Comparison of ENCODE assay signal across 1 cellular context in the genomic region with DNA sequence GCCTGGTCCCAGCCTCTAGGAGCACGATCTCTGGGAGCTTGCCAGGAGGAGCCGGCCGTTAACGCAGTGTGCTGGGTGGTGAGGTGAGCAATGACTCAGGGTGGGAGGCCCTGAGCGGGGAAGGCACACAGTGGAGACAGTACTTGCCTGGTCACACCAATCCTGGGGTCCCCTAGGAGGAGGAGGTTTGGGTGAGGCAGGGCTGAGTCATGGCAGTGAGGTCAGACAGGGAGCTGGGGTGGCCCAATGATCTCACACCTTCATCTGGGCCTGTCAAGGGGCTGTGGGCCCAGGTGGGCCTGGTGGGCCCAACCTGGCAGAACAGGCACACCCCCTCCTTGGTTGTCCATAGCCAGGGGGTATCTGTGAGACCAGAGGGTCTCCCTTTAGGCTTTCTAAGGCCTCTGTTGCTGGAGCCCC.
TF ChIP-seq lines count a peak whose summit lies in the region.

No MANE protein-coding gene starts in this region.

TF ChIP-seq in GM12878, 131 proteins besides CTCF, POLR2A, EP300 and RAD21 (continued from another document):
- no peak for TF ChIP-seq ZNF24 (IDR thresholded peaks at IDR 0.05)
- TF ChIP-seq NFXL1 (IDR thresholded peaks at IDR 0.05; ENCODE audit: borderline replicate concordance): no peak
- no peak for TF ChIP-seq SREBF2 (IDR thresholded peaks at IDR 0.05; ENCODE audit: low read length)
- TF ChIP-seq POLR2AphosphoS5 (IDR thresholded peaks at IDR 0.05; ENCODE audit: low read length): no peak
- TF ChIP-seq SMAD5 (IDR thresholded peaks at IDR 0.05; ENCODE audit: low read depth): no peak
- TF ChIP-seq, protein P1, sequence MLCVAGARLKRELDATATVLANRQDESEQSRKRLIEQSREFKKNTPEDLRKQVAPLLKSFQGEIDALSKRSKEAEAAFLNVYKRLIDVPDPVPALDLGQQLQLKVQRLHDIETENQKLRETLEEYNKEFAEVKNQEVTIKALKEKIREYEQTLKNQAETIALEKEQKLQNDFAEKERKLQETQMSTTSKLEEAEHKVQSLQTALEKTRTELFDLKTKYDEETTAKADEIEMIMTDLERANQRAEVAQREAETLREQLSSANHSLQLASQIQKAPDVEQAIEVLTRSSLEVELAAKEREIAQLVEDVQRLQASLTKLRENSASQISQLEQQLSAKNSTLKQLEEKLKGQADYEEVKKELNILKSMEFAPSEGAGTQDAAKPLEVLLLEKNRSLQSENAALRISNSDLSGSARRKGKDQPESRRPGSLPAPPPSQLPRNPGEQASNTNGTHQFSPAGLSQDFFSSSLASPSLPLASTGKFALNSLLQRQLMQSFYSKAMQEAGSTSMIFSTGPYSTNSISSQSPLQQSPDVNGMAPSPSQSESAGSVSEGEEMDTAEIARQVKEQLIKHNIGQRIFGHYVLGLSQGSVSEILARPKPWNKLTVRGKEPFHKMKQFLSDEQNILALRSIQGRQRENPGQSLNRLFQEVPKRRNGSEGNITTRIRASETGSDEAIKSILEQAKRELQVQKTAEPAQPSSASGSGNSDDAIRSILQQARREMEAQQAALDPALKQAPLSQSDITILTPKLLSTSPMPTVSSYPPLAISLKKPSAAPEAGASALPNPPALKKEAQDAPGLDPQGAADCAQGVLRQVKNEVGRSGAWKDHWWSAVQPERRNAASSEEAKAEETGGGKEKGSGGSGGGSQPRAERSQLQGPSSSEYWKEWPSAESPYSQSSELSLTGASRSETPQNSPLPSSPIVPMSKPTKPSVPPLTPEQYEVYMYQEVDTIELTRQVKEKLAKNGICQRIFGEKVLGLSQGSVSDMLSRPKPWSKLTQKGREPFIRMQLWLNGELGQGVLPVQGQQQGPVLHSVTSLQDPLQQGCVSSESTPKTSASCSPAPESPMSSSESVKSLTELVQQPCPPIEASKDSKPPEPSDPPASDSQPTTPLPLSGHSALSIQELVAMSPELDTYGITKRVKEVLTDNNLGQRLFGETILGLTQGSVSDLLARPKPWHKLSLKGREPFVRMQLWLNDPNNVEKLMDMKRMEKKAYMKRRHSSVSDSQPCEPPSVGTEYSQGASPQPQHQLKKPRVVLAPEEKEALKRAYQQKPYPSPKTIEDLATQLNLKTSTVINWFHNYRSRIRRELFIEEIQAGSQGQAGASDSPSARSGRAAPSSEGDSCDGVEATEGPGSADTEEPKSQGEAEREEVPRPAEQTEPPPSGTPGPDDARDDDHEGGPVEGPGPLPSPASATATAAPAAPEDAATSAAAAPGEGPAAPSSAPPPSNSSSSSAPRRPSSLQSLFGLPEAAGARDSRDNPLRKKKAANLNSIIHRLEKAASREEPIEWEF (IDR thresholded peaks at IDR 0.05; ENCODE audit: insufficient replicate concordance, low read depth, low read length): no peak
- TF ChIP-seq CREM (IDR thresholded peaks at IDR 0.05; ENCODE audit: low read depth): no peak
- no peak for TF ChIP-seq KAT2A (conservative IDR thresholded peaks at IDR 0.05; ENCODE audit: control insufficient read depth, low read depth, low read length)
- no peak for TF ChIP-seq NFYA (IDR thresholded peaks at IDR 0.05; ENCODE audit: borderline replicate concordance, low read depth, low read length)
- no peak for TF ChIP-seq FOXM1 (IDR thresholded peaks at IDR 0.05; ENCODE audit: low read depth, low read length)
- TF ChIP-seq ZNF207 (IDR thresholded peaks at IDR 0.05; ENCODE audit: borderline replicate concordance): no peak
- no peak for TF ChIP-seq CBX3 (IDR thresholded peaks at IDR 0.05; ENCODE audit: borderline replicate concordance, low read depth)
TF ChIP-seq in GM12878: peak in this region for 0.
